ENCODE assay signal across 8 cellular contexts in genomic region chrX:49002091-49002935, GRCh38. TPM values are rescaled to one million over a fixed set of nuclear protein-coding genes. Genes with fewer than 3 reads are reported as not detected.
A peak's percentile ranks its signal among the peaks of the same experiment; 100 is the strongest.
DNase-seq lines count a peak whose midpoint lies in the region; ATAC-seq and TF ChIP-seq lines count a peak whose summit lies in the region.

Gene GRIPAP1 (minus strand): TSS chrX:49002264. CDS start chrX:49002229, 35 bp downstream.

- peaks cover 0 to 7% of the 10 kb centered on the region in 2 donors for H3K4me1 ChIP-seq in duodenal mucosa (ENCODE audit: control insufficient read depth in 1 of 2, insufficient read depth in 2 of 2, low read length in 2 of 2)

- peak; percentile 81 for ATAC-seq in GM19351 (IDR thresholded peaks at IDR 0.05; ENCODE audit: unreplicated experiment)
- ATAC-seq in HG03565 (IDR thresholded peaks at IDR 0.05; ENCODE audit: unreplicated experiment), result peak; percentile 88

- H3K9me3 Mint-ChIP-seq in activated CD4-positive, alpha-beta memory T cell treated with anti-CD3 and anti-CD28 coated beads for 36 hours, result no peaks in the 10 kb centered on the region

- H3K27ac ChIP-seq in duodenal mucosa (ENCODE audit: low read depth, low read length), result peak within 1 kb of the TSS; percentile 81

- H3K27me3 ChIP-seq in duodenal mucosa (ENCODE audit: control insufficient read depth in 1 of 2, insufficient read depth in 2 of 2, low read length in 2 of 2), result no peaks in the 10 kb centered on the region

- intact Hi-C loops in activated CD4-positive, alpha-beta memory T cell treated with anti-CD3 and anti-CD28 coated beads for 36 hours (cut with micrococcal nuclease), result loop anchor here (1.0 kb wide), 3 partner anchors 10 to 44 kb away; partner anchors contain the start of gene TFE3
- intact Hi-C loops in lower leg skin (cut with DNase I; ENCODE audit: low total_unique reads), result no loop called here

- no peak for TF ChIP-seq CTCF in lower leg skin (IDR thresholded peaks at IDR 0.05)

- peak within 1 kb of the TSS; percentile 99 for H3K4me3 Mint-ChIP-seq in activated CD4-positive, alpha-beta memory T cell treated with anti-CD3 and anti-CD28 coated beads for 36 hours

- peak; percentile 3 to 88 (median 64) for DNase-seq in C1 segment of cervical spinal cord (lab: John Stamatoyannopoulos, UW)
- peak; percentile 95 for DNase-seq in NCI-H82 treated with DMSO at 0.1 percent for 48 hours (lab: John Stamatoyannopoulos, UW; ENCODE audit: unreplicated experiment)
- peak; percentile 85 for DNase-seq in activated CD4-positive, alpha-beta memory T cell treated with anti-CD3 and anti-CD28 coated beads for 36 hours
- peak; percentile 56 to 90 for DNase-seq in lower leg skin (ENCODE audit: low spot score in 2 of 2)
- DNase-seq in stimulated activated CD4-positive, alpha-beta T cell treated with anti-CD3 and anti-CD28 coated beads, Interleukin-4, amount 100 ng/mL, for 48 hours (ENCODE audit: low read depth in 2 of 2), result peak; percentile 58 to 62

- H3K4me1 Mint-ChIP-seq in activated CD4-positive, alpha-beta memory T cell treated with anti-CD3 and anti-CD28 coated beads for 36 hours (ENCODE audit: low read depth), result peaks cover 35% of the 10 kb centered on the region

- peak within 1 kb of the TSS; percentile 98 for H3K27ac Mint-ChIP-seq in activated CD4-positive, alpha-beta memory T cell treated with anti-CD3 and anti-CD28 coated beads for 36 hours

- no peaks in the 10 kb centered on the region for H3K27me3 Mint-ChIP-seq in activated CD4-positive, alpha-beta memory T cell treated with anti-CD3 and anti-CD28 coated beads for 36 hours

- peaks cover 20% of the 10 kb centered on the region for H3K36me3 Mint-ChIP-seq in activated CD4-positive, alpha-beta memory T cell treated with anti-CD3 and anti-CD28 coated beads for 36 hours

- POLR2A ChIA-PET in activated CD4-positive, alpha-beta memory T cell treated with anti-CD3 and anti-CD28 coated beads for 36 hours (lab: Charles Lee), result interaction anchor here (0.5 to 1.3 kb wide), 8 partner anchors 22 to 370 kb away, joined by 3 to 11 read pairs (median 3); partner anchors contain the start of genes PQBP1, TFE3 and TIMM17B

- no peaks in the 10 kb centered on the region for H3K9me3 ChIP-seq in duodenal mucosa (ENCODE audit: control insufficient read depth in 1 of 2, low read length in 2 of 2)

- WGBS in lower leg skin, 2 donors, result 1 to 34% methylated on average over 27 to 38 of the region's 38 CpGs

- peak within 1 kb of the TSS; percentile 81 to 82 for H3K9ac ChIP-seq in duodenal mucosa (ENCODE audit: low read depth in 1 of 2, low read length in 2 of 2)

- CTCF ChIA-PET in activated CD4-positive, alpha-beta memory T cell treated with anti-CD3 and anti-CD28 coated beads for 36 hours (lab: Charles Lee), result interaction anchor here (0.9 kb wide), 1 partner anchor 41 kb away, joined by 3 read pairs; the partner anchor contains the start of gene TFE3

- no peak for TF ChIP-seq POLR2A in lower leg skin (IDR thresholded peaks at IDR 0.05)

- peak within 1 kb of the TSS; percentile 91 for H3K4me3 ChIP-seq in duodenal mucosa (ENCODE audit: low read depth in 1 of 2, low read length in 2 of 2)
- H3K4me3 ChIP-seq in lower leg skin (ENCODE audit: low read depth, poor library complexity, severe bottlenecking), result peak within 1 kb of the TSS; percentile 52

- H3K36me3 ChIP-seq in duodenal mucosa (ENCODE audit: control insufficient read depth in 1 of 2, insufficient read depth in 2 of 2, low read length in 2 of 2), result peaks cover 12 to 19% of the 10 kb centered on the region in 2 donors

RNA-seq across cellular contexts. Expression of gene GRIPAP1, which starts in this region (rescaled TPM):
- 10 to 100 TPM; 76.1 to 78.4 TPM for total RNA-seq in activated CD4-positive, alpha-beta memory T cell treated with anti-CD3 and anti-CD28 coated beads for 36 hours
- total RNA-seq in lower leg skin, result 10 to 100 TPM; 30.0 to 43.7 (median 32.4) TPM

Comparison
In these comparisons a context has a peak if more than half of its experiments do, and no peak if none do; other contexts are left out.
1. Peak in every context shown above with its lines: DNase-seq, ATAC-seq, H3K4me3 ChIP-seq and H3K27ac ChIP-seq.